Comparison of ENCODE assay signal across 20 cellular contexts in the genomic region with DNA sequence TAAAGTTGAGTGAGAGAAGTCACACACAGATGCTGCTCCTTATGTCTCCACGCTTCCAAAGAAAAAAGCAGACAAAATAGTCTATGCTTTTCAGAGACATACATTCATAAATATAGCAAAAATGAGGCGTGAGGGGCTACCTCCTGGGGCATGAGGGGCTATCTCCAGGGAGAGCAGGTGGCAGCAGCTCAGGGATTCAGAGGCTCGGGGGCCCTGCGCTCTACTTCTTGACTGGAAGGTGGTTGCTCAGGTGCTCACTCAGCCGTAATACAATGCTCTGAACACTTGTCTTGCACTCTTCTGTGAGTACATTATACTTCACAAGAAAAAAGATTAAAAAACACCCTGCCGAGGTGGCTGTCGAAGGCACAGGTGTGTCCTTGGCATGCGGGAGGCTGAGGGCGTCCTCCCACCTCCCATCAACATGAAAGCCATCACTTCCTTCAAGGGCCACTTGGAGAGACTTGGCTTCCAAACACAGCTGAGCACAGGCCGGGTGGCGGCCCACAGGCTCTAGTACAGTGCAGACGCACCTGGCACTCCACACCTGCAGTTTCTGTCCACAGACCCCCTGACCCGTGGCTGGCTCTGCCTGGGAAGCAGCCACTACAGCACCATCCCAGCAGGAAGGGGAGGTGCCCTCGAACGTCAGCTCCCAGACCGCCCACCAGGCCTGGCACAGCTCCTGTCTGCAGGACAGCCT. TPM values are rescaled to one million over a fixed set of nuclear protein-coding genes. Genes with fewer than 3 reads are reported as not detected.
DNase-seq lines count a peak whose midpoint lies in the region; ATAC-seq, FAIRE-seq and TF ChIP-seq lines count a peak whose summit lies in the region.
"Had no signal": no experiment of that assay in that cellular context is flagged by ENCODE, and none has a peak within 500 bp of the region (broad histone marks: within the 10 kb centered on the region; RNA-seq: fewer than 3 reads in every experiment).

No MANE protein-coding gene starts in this region.

- H3K9me3 Mint-ChIP-seq in neural progenitor cell: no peaks in the 10 kb centered on the region
- H3K9me3 Mint-ChIP-seq in activated T-helper 2 cell treated with anti-CD3 and anti-CD28 coated beads, Interferon-gamma antibody, Interleukin-2, Interleukin-4, amounts not matched to agents 10 μg/mL and 5 μg/mL and 100 μg/mL, durations not matched to agents 14 hours and 24 hours and 36 hours: no peaks in the 10 kb centered on the region
- H3K9me3 Mint-ChIP-seq in activated T-helper 17 cell treated with anti-CD3 and anti-CD28 coated beads, Interleukin-2, amount 50 U/mL, for 72 hours: no peaks in the 10 kb centered on the region
- H3K9me3 Mint-ChIP-seq: effector memory CD8-positive, alpha-beta T cell; naive B cell; stimulated activated naive CD8-positive, alpha-beta T cell treated with anti-CD3 and anti-CD28 coated beads, Interleukin-15, amount 100 ng/mL, for 72 hours; T-helper 2 cell treated with Interferon-gamma antibody and Interleukin-4, amounts not matched to agents 5 μg/mL and 100 μg/mL, for 36 hours had no signal

- H3K27me3 ChIP-seq in neural progenitor cell: no peaks in the 10 kb centered on the region
- H3K27me3 ChIP-seq in small intestine (ENCODE audit: control insufficient read depth in 2 of 2, insufficient read depth in 2 of 2, low read length in 2 of 2): no peaks in the 10 kb centered on the region
- H3K27me3 ChIP-seq: cardiac muscle cell had no signal

- H2AFZ ChIP-seq in neural progenitor cell (replicated peaks): no peak overlapping the region

- no peaks in the 10 kb centered on the region for H3K79me2 ChIP-seq in neural progenitor cell (ENCODE audit: low read depth)

- TF ChIP-seq CTCF in neural progenitor cell (IDR thresholded peaks at IDR 0.05): no peak

- intact Hi-C loops in left colon (cut with DNase I, micrococcal nuclease): no loop called here
- intact Hi-C loops in activated T-helper 2 cell treated with anti-CD3 and anti-CD28 coated beads, Interferon-gamma antibody, Interleukin-2, Interleukin-4, amounts not matched to agents 10 μg/mL and 5 μg/mL and 100 μg/mL, durations not matched to agents 14 hours and 24 hours and 36 hours (cut with micrococcal nuclease): no loop called here

- H3K9me3 ChIP-seq in neural progenitor cell (ENCODE audit: low read depth) (no peaks in the 10 kb centered on the region), small intestine (ENCODE audit: control insufficient read depth, low read depth) (no peaks in the 10 kb centered on the region)
- H3K9me3 ChIP-seq: left ventricle myocardium inferior had no signal

- no peaks in the 10 kb centered on the region for H3F3A ChIP-seq in neural progenitor cell (ENCODE audit: low read depth)

- DNase-seq in DMS79 treated with DMSO at 0.1 percent for 48 hours (lab: John Stamatoyannopoulos, UW) (peak; percentile 91), NCI-H2107 (lab: John Stamatoyannopoulos, UW) (peak; percentile 21), neural progenitor cell (ENCODE audit: low spot score) (no peak), small intestine (no peak), left colon (no peak)
- DNase-seq in activated CD8-positive, alpha-beta memory T cell treated with anti-CD3 and anti-CD28 coated beads, Interleukin-2, amount 50 U/mL, for 4 hours: peak; percentile 10
- DNase-seq in activated T-helper 2 cell treated with anti-CD3 and anti-CD28 coated beads, Interferon-gamma antibody, Interleukin-2, Interleukin-4, amounts not matched to agents 10 μg/mL and 5 μg/mL and 100 μg/mL, durations not matched to agents 14 hours and 24 hours and 36 hours (ENCODE audit: low spot score): no peak
- DNase-seq: activated CD4-positive, alpha-beta T cell treated with anti-CD3 and anti-CD28 coated beads for 36 hours; activated T-cell treated with anti-CD3 and anti-CD28 coated beads, Interleukin-2, amount 50 U/mL, for 48 hours; DMS 273 treated with DMSO at 0.1 percent for 48 hours; effector memory CD8-positive, alpha-beta T cell; left ventricle myocardium inferior; naive B cell; SIG-M5; stimulated activated naive CD8-positive, alpha-beta T cell treated with anti-CD3 and anti-CD28 coated beads, Interleukin-15, amount 100 ng/mL, for 72 hours had no signal

- H3K4me1 ChIP-seq in neural progenitor cell (no peaks in the 10 kb centered on the region), small intestine (ENCODE audit: control insufficient read depth in 2 of 2, insufficient read depth in 1 of 2, low read depth in 1 of 2, low read length in 1 of 2) (peaks cover 0 to 6% of the 10 kb centered on the region in 2 donors)
- H3K4me1 ChIP-seq: left ventricle myocardium inferior had no signal

- 71 to 80% (median 73%) methylated on average over 16 of the region's 16 CpGs for WGBS in small intestine, 3 donors

- no peak for ATAC-seq in left colon
- no peak for ATAC-seq in activated T-helper 17 cell treated with anti-CD3 and anti-CD28 coated beads, Interleukin-2, amount 50 U/mL, for 72 hours (replicated peaks)
- ATAC-seq: activated CD4-positive, alpha-beta T cell treated with anti-CD3 and anti-CD28 coated beads for 36 hours; effector memory CD8-positive, alpha-beta T cell; stimulated activated naive CD8-positive, alpha-beta T cell treated with anti-CD3 and anti-CD28 coated beads, Interleukin-15, amount 100 ng/mL, for 72 hours had no signal

- H3K36me3 ChIP-seq in neural progenitor cell (no peaks in the 10 kb centered on the region), small intestine (ENCODE audit: control insufficient read depth in 2 of 2, insufficient read depth in 2 of 2, low read length in 2 of 2) (no peaks in the 10 kb centered on the region)
- H3K36me3 ChIP-seq: cardiac muscle cell, left ventricle myocardium inferior had no signal

- H3K27me3 Mint-ChIP-seq in neural progenitor cell (ENCODE audit: insufficient read depth, low read depth): no peaks in the 10 kb centered on the region
- no peaks in the 10 kb centered on the region for H3K27me3 Mint-ChIP-seq in activated T-helper 2 cell treated with anti-CD3 and anti-CD28 coated beads, Interferon-gamma antibody, Interleukin-2, Interleukin-4, amounts not matched to agents 10 μg/mL and 5 μg/mL and 100 μg/mL, durations not matched to agents 14 hours and 24 hours and 36 hours (ENCODE audit: low read depth)
- no peaks in the 10 kb centered on the region for H3K27me3 Mint-ChIP-seq in activated T-helper 17 cell treated with anti-CD3 and anti-CD28 coated beads, Interleukin-2, amount 50 U/mL, for 72 hours
- H3K27me3 Mint-ChIP-seq: activated CD4-positive, alpha-beta T cell treated with anti-CD3 and anti-CD28 coated beads for 36 hours; effector memory CD8-positive, alpha-beta T cell; naive B cell; progenitor cell of endocrine pancreas; stimulated activated naive CD8-positive, alpha-beta T cell treated with anti-CD3 and anti-CD28 coated beads, Interleukin-15, amount 100 ng/mL, for 72 hours had no signal

- no peak overlapping the region for H3K4me3 ChIP-seq in neural progenitor cell
- no peak overlapping the region for H3K4me3 ChIP-seq in small intestine (ENCODE audit: low read depth in 1 of 2, low read length in 2 of 2)
- H3K4me3 ChIP-seq: cardiac muscle cell, left ventricle myocardium inferior had no signal

- H3K9ac ChIP-seq in neural progenitor cell: no peak overlapping the region

- FAIRE-seq in small intestine (lab: Jason Lieb, UNC): no peak

- H3K27ac Mint-ChIP-seq in neural progenitor cell: no peak overlapping the region
- H3K27ac Mint-ChIP-seq in activated T-helper 2 cell treated with anti-CD3 and anti-CD28 coated beads, Interferon-gamma antibody, Interleukin-2, Interleukin-4, amounts not matched to agents 10 μg/mL and 5 μg/mL and 100 μg/mL, durations not matched to agents 14 hours and 24 hours and 36 hours: no peak overlapping the region
- no peak overlapping the region for H3K27ac Mint-ChIP-seq in activated T-helper 17 cell treated with anti-CD3 and anti-CD28 coated beads, Interleukin-2, amount 50 U/mL, for 72 hours
- H3K27ac Mint-ChIP-seq: activated CD4-positive, alpha-beta T cell treated with anti-CD3 and anti-CD28 coated beads for 36 hours; naive B cell; progenitor cell of endocrine pancreas; stimulated activated naive CD8-positive, alpha-beta T cell treated with anti-CD3 and anti-CD28 coated beads, Interleukin-15, amount 100 ng/mL, for 72 hours; T-helper 2 cell treated with Interferon-gamma antibody and Interleukin-4, amounts not matched to agents 5 μg/mL and 100 μg/mL, for 36 hours had no signal

- H3K4me3 Mint-ChIP-seq in neural progenitor cell: peak overlapping the region; percentile 35
- H3K4me3 Mint-ChIP-seq in activated T-helper 2 cell treated with anti-CD3 and anti-CD28 coated beads, Interferon-gamma antibody, Interleukin-2, Interleukin-4, amounts not matched to agents 10 μg/mL and 5 μg/mL and 100 μg/mL, durations not matched to agents 14 hours and 24 hours and 36 hours (ENCODE audit: low read depth): no peak overlapping the region
- H3K4me3 Mint-ChIP-seq in activated T-helper 17 cell treated with anti-CD3 and anti-CD28 coated beads, Interleukin-2, amount 50 U/mL, for 72 hours: no peak overlapping the region
- H3K4me3 Mint-ChIP-seq: activated CD4-positive, alpha-beta T cell treated with anti-CD3 and anti-CD28 coated beads for 36 hours; effector memory CD8-positive, alpha-beta T cell; naive B cell; stimulated activated naive CD8-positive, alpha-beta T cell treated with anti-CD3 and anti-CD28 coated beads, Interleukin-15, amount 100 ng/mL, for 72 hours; T-helper 2 cell treated with Interferon-gamma antibody and Interleukin-4, amounts not matched to agents 5 μg/mL and 100 μg/mL, for 36 hours had no signal

- no peaks in the 10 kb centered on the region for H4K20me1 ChIP-seq in neural progenitor cell (ENCODE audit: low read depth)

- H3K36me3 Mint-ChIP-seq in neural progenitor cell: no peaks in the 10 kb centered on the region
- no peaks in the 10 kb centered on the region for H3K36me3 Mint-ChIP-seq in activated T-helper 2 cell treated with anti-CD3 and anti-CD28 coated beads, Interferon-gamma antibody, Interleukin-2, Interleukin-4, amounts not matched to agents 10 μg/mL and 5 μg/mL and 100 μg/mL, durations not matched to agents 14 hours and 24 hours and 36 hours (ENCODE audit: low read depth)
- peaks cover 5% of the 10 kb centered on the region for H3K36me3 Mint-ChIP-seq in activated T-helper 17 cell treated with anti-CD3 and anti-CD28 coated beads, Interleukin-2, amount 50 U/mL, for 72 hours (ENCODE audit: low read depth)

- H3K4me2 ChIP-seq in neural progenitor cell: no peak overlapping the region

- H3K4me1 Mint-ChIP-seq in neural progenitor cell: peaks cover 8% of the 10 kb centered on the region
- no peaks in the 10 kb centered on the region for H3K4me1 Mint-ChIP-seq in activated T-helper 2 cell treated with anti-CD3 and anti-CD28 coated beads, Interferon-gamma antibody, Interleukin-2, Interleukin-4, amounts not matched to agents 10 μg/mL and 5 μg/mL and 100 μg/mL, durations not matched to agents 14 hours and 24 hours and 36 hours (ENCODE audit: low read depth)
- H3K4me1 Mint-ChIP-seq in activated T-helper 17 cell treated with anti-CD3 and anti-CD28 coated beads, Interleukin-2, amount 50 U/mL, for 72 hours: no peaks in the 10 kb centered on the region
- H3K4me1 Mint-ChIP-seq: activated CD4-positive, alpha-beta T cell treated with anti-CD3 and anti-CD28 coated beads for 36 hours had no signal

- H3K27ac ChIP-seq in neural progenitor cell (no peak overlapping the region), small intestine (ENCODE audit: low read depth in 1 of 2, low read length in 1 of 2) (no peak overlapping the region)
- H3K27ac ChIP-seq: cardiac muscle cell, left ventricle myocardium inferior had no signal

RNA-seq across cellular contexts. Expression of gene GNB1L, which starts 37.0 kb away (rescaled TPM):
- total RNA-seq in neural progenitor cell (ENCODE audit: low replicate concordance): 3.0 and 11.6 TPM in 2 replicates
- 10 to 100 TPM in 2 of 3 donors, 1 to 10 TPM in 1; 7.6 to 18.9 (median 12.1) TPM for polyA plus RNA-seq in small intestine
- 1 to 10 TPM; 3.3 to 4.6 TPM for total RNA-seq in left colon
- 14.7 and 17.7 TPM in 2 replicates for total RNA-seq in activated T-helper 2 cell treated with anti-CD3 and anti-CD28 coated beads, Interferon-gamma antibody, Interleukin-2, Interleukin-4, amounts not matched to agents 10 μg/mL and 5 μg/mL and 100 μg/mL, durations not matched to agents 14 hours and 24 hours and 36 hours
- total RNA-seq in activated T-helper 17 cell treated with anti-CD3 and anti-CD28 coated beads, Interleukin-2, amount 50 U/mL, for 72 hours: 10 to 100 TPM; 10.8 to 14.4 TPM

RNA-seq across cellular contexts. Expression of gene RTL10, which starts 37.0 kb away (rescaled TPM):
- total RNA-seq in neural progenitor cell (ENCODE audit: low replicate concordance) (7.3 and 16.3 TPM in 2 replicates), left colon (1 to 10 TPM; 8.2 to 9.0 TPM)
- polyA plus RNA-seq in small intestine: 10 to 100 TPM in 2 of 3 donors, 1 to 10 TPM in 1; 9.7 to 30.6 (median 26.5) TPM
- total RNA-seq in activated T-helper 2 cell treated with anti-CD3 and anti-CD28 coated beads, Interferon-gamma antibody, Interleukin-2, Interleukin-4, amounts not matched to agents 10 μg/mL and 5 μg/mL and 100 μg/mL, durations not matched to agents 14 hours and 24 hours and 36 hours: 16.6 and 19.0 TPM in 2 replicates
- total RNA-seq in activated T-helper 17 cell treated with anti-CD3 and anti-CD28 coated beads, Interleukin-2, amount 50 U/mL, for 72 hours: 10 to 100 TPM; 13.0 to 16.4 TPM

RNA-seq across cellular contexts. Expression of gene TBX1, which starts 57.1 kb away (rescaled TPM):
- total RNA-seq in neural progenitor cell (ENCODE audit: low replicate concordance) (0.06 TPM in 1 of 2 replicates, not detected in the other), left colon (1 to 10 TPM; 1.6 to 1.9 TPM)
- 1 to 10 TPM in 2 of 3 donors, not detected in 1; 1.1 to 4.8 TPM for polyA plus RNA-seq in small intestine
- 0.09 and 0.32 TPM in 2 replicates for total RNA-seq in activated T-helper 2 cell treated with anti-CD3 and anti-CD28 coated beads, Interferon-gamma antibody, Interleukin-2, Interleukin-4, amounts not matched to agents 10 μg/mL and 5 μg/mL and 100 μg/mL, durations not matched to agents 14 hours and 24 hours and 36 hours
- not detected for total RNA-seq in activated T-helper 17 cell treated with anti-CD3 and anti-CD28 coated beads, Interleukin-2, amount 50 U/mL, for 72 hours
- total RNA-seq: activated CD4-positive, alpha-beta T cell treated with anti-CD3 and anti-CD28 coated beads for 36 hours; HT-29 had no signal

Comparison
In these comparisons a context has a peak if more than half of its experiments do, and no peak if none do; other contexts are left out.
1. DNase-seq: peak in DMS79 treated with DMSO at 0.1 percent for 48 hours (single experiment), NCI-H2107 (single experiment) and activated CD8-positive, alpha-beta memory T cell treated with anti-CD3 and anti-CD28 coated beads, Interleukin-2, amount 50 U/mL, for 4 hours (single experiment); none in neural progenitor cell (single experiment), small intestine (single experiment), left colon (0 of 2) and activated T-helper 2 cell treated with anti-CD3 and anti-CD28 coated beads, Interferon-gamma antibody, Interleukin-2, Interleukin-4, amounts not matched to agents 10 μg/mL and 5 μg/mL and 100 μg/mL, durations not matched to agents 14 hours and 24 hours and 36 hours (single experiment).